Comparison of ENCODE assay signal across 37 cellular contexts in genomic region chr3:109073116-109073515, GRCh38. TPM values are rescaled to one million over a fixed set of nuclear protein-coding genes. Genes with fewer than 3 reads are reported as not detected.
"Had no signal": no experiment of that assay in that cellular context is flagged by ENCODE, and none has a peak within 500 bp of the region (broad histone marks: within the 10 kb centered on the region; RNA-seq: fewer than 3 reads in every experiment).

No MANE protein-coding gene starts in this region.

- ATAC-seq: activated naive CD8-positive, alpha-beta T cell treated with anti-CD3 and anti-CD28 coated beads, Interleukin-2, amount 50 U/mL, for 24 hours; PC-3; Right ventricle myocardium inferior; SK-N-SH treated with all-trans-retinoic acid at 6 μM for 48 hours had no signal

- FAIRE-seq: bronchial epithelial cell had no signal

- H3K4me3 ChIP-seq: Peyer's patch had no signal

- H3K4me1 Mint-ChIP-seq: brain had no signal

- H3K4me1 ChIP-seq: Peyer's patch had no signal

- DNase-seq: activated B cell treated with CpG ODN at 0.5 μM for 24 hours; activated CD4-positive, alpha-beta memory T cell treated with anti-CD3 and anti-CD28 coated beads for 36 hours; activated CD4-positive, alpha-beta T cell treated with anti-CD3 and anti-CD28 coated beads for 4 hours; activated CD4-positive, alpha-beta T cell treated with anti-CD3 and anti-CD28 coated beads, Interleukin-2, amount 50 U/mL, for 1 hour; activated CD4-positive, CD25-positive, alpha-beta regulatory T cell treated with anti-CD3 and anti-CD28 coated beads, Interleukin-2, amount 50 U/mL, for 72 hours; activated CD8-positive, alpha-beta memory T cell treated with anti-CD3 and anti-CD28 coated beads, Interleukin-2, amount 50 U/mL, for 4 hours; activated effector memory CD4-positive, alpha-beta T cell treated with Interleukin-2 at 50 U/mL for 16 hours; activated naive CD4-positive, alpha-beta T cell treated with anti-CD3 and anti-CD28 coated beads, Interleukin-2, amount 10 ng/mL, durations not matched to agents 7 days and 5 days; activated naive CD8-positive, alpha-beta T cell treated with anti-CD3 and anti-CD28 coated beads, Interleukin-2, amount 50 U/mL, for 24 hours; activated T-cell treated with anti-CD3 and anti-CD28 coated beads for 4 hours; activated T-cell treated with anti-CD3 and anti-CD28 coated beads, Interleukin-2, amount 50 U/mL, for 48 hours; anterior cingulate cortex; central memory CD4-positive, alpha-beta T cell; KG1; NCI-H1048; NCI-H1105 treated with DMSO at 0.1 percent for 48 hours; NCI-H1436; NCI-H1694; NCI-H2029; NCI-H345; NCI-H524 treated with DMSO at 0.1 percent for 48 hours; PC-3; Peyer's patch; SIG-M5; SW 1271; T-helper 1 cell; T-helper 2 cell; T-helper 9 cell had no signal

- H3K27me3 ChIP-seq: Peyer's patch had no signal

- H3K36me3 ChIP-seq: Peyer's patch had no signal

- H3K36me3 Mint-ChIP-seq: activated CD4-positive, alpha-beta memory T cell treated with anti-CD3 and anti-CD28 coated beads for 36 hours; activated naive CD4-positive, alpha-beta T cell treated with anti-CD3 and anti-CD28 coated beads, Interleukin-2, amount 10 ng/mL, durations not matched to agents 7 days and 5 days; activated naive CD8-positive, alpha-beta T cell; brain had no signal

- H3K9me3 ChIP-seq: Peyer's patch had no signal

- H3K9me3 Mint-ChIP-seq: activated B cell treated with CpG ODN at 0.5 μM for 24 hours; activated CD4-positive, alpha-beta memory T cell treated with anti-CD3 and anti-CD28 coated beads for 36 hours; activated naive CD4-positive, alpha-beta T cell treated with anti-CD3 and anti-CD28 coated beads, Interleukin-2, amount 10 ng/mL, durations not matched to agents 7 days and 5 days; activated naive CD8-positive, alpha-beta T cell treated with anti-CD3 and anti-CD28 coated beads, Interleukin-2, amount 50 U/mL, for 24 hours had no signal

- H3K27ac Mint-ChIP-seq: activated B cell treated with CpG ODN at 0.5 μM for 24 hours; activated CD4-positive, alpha-beta memory T cell treated with anti-CD3 and anti-CD28 coated beads for 36 hours; activated naive CD4-positive, alpha-beta T cell treated with anti-CD3 and anti-CD28 coated beads, Interleukin-2, amount 10 ng/mL, durations not matched to agents 7 days and 5 days; activated naive CD8-positive, alpha-beta T cell; activated naive CD8-positive, alpha-beta T cell treated with anti-CD3 and anti-CD28 coated beads, Interleukin-2, amount 50 U/mL, for 24 hours; brain had no signal

- H3K27ac ChIP-seq: Peyer's patch, RWPE1, VCaP had no signal

- H3K4me3 Mint-ChIP-seq: activated B cell treated with CpG ODN at 0.5 μM for 24 hours; activated CD4-positive, alpha-beta memory T cell treated with anti-CD3 and anti-CD28 coated beads for 36 hours; activated naive CD4-positive, alpha-beta T cell treated with anti-CD3 and anti-CD28 coated beads, Interleukin-2, amount 10 ng/mL, durations not matched to agents 7 days and 5 days; activated naive CD8-positive, alpha-beta T cell; activated naive CD8-positive, alpha-beta T cell treated with anti-CD3 and anti-CD28 coated beads, Interleukin-2, amount 50 U/mL, for 24 hours; brain had no signal

RNA-seq across cellular contexts. Expression of gene MORC1, which starts 44.8 kb away (rescaled TPM):
- total RNA-seq: activated B cell treated with CpG ODN at 0.5 μM for 24 hours; activated CD4-positive, alpha-beta memory T cell treated with anti-CD3 and anti-CD28 coated beads for 36 hours; bronchial epithelial cell; MCF 10A; NCI-H460; PC-3; Right ventricle myocardium inferior had no signal
